Comparison of ENCODE assay signal across 20 cellular contexts in the genomic region with DNA sequence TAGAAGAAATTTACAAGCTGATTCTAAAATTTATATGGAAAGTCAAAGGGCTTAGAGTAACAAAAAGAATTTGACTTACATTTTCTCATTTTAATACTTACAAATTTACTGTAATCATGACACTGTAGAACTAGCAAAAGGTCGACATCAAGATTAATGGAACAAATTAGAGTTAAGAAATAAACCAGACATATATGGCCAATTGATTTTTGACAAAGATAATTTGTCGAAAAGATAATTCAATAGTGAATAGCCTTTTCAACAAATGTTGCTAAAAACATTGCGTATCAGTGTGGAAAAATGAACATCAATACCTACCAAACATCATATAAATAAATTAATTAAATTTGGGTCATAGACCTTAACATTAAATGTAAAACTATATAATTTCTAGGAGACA.
DNase-seq lines count a peak whose midpoint lies in the region; ATAC-seq, FAIRE-seq and TF ChIP-seq lines count a peak whose summit lies in the region.
"Had no signal": no experiment of that assay in that cellular context is flagged by ENCODE, and none has a peak within 500 bp of the region (broad histone marks: within the 10 kb centered on the region; RNA-seq: fewer than 3 reads in every experiment).

No MANE protein-coding gene starts in this region.

- no peaks in the 10 kb centered on the region for H3K4me1 ChIP-seq in esophagus muscularis mucosa
- H3K4me1 ChIP-seq: Caco-2 had no signal

- H3K27me3 ChIP-seq in esophagus muscularis mucosa = no peaks in the 10 kb centered on the region
- H3K27me3 ChIP-seq: BLaER1 treated with 17β-estradiol and CSF1 and Interleukin-3, amounts not matched to agents 10 nM and 100 nM had no signal

- H3K9me3 ChIP-seq in esophagus muscularis mucosa = peaks cover 0 to 15% (median 8%) of the 10 kb centered on the region in 4 donors
- H3K9me3 ChIP-seq: Caco-2 had no signal

- no peak for TF ChIP-seq EP300 in esophagus muscularis mucosa (IDR thresholded peaks at IDR 0.05)

- H3K36me3 ChIP-seq in esophagus muscularis mucosa = no peaks in the 10 kb centered on the region
- H3K36me3 ChIP-seq: BLaER1 treated with 17β-estradiol and CSF1 and Interleukin-3, amounts not matched to agents 10 nM and 100 nM had no signal

- no peak overlapping the region for H3K27ac ChIP-seq in esophagus muscularis mucosa (replicated peaks in 1 of 4)
- H3K27ac ChIP-seq: BLaER1 treated with 17β-estradiol and CSF1 and Interleukin-3, amounts not matched to agents 10 nM and 100 nM; C4-2B had no signal

- no peak overlapping the region for H3K4me3 ChIP-seq in esophagus muscularis mucosa
- H3K4me3 ChIP-seq: BLaER1 treated with 17β-estradiol and CSF1 and Interleukin-3, amounts not matched to agents 10 nM and 100 nM; GM12878 had no signal

- DNase-seq in H54 (ENCODE audit: insufficient read length, low spot score) (no peak), SK-N-DZ (ENCODE audit: low spot score) (peak; percentile 40), left lobe of liver (ENCODE audit: low spot score) (no peak), Right ventricle myocardium superior (no peak), esophagus muscularis mucosa (ENCODE audit: extremely low spot score) (no peak)
- DNase-seq: 8988T; AML-193; Caco-2; Calu3; CD4-positive, alpha-beta T cell; CD8-positive, alpha-beta T cell; DMS79 treated with DMSO at 0.1 percent for 48 hours; GF-D8 had no signal

- intact Hi-C loops in Right ventricle myocardium superior (cut with DNase I) = no loop called here
- intact Hi-C loops in esophagus muscularis mucosa (cut with DNase I) = no loop called here

- ATAC-seq in SK-N-SH treated with all-trans-retinoic acid at 6 μM for 48 hours (no peak), GM21717 (IDR thresholded peaks at IDR 0.05; ENCODE audit: unreplicated experiment) (no peak), left lobe of liver (no peak), Right ventricle myocardium superior (ENCODE audit: poor library complexity) (no peak)
- ATAC-seq: CD8-positive, alpha-beta T cell; GM12878 had no signal

- TF ChIP-seq POLR2A in H54 (IDR thresholded peaks at IDR 0.05; ENCODE audit: low read depth, low read length) (no peak), esophagus muscularis mucosa (IDR thresholded peaks at IDR 0.05; ENCODE audit: low read depth) (no peak)

- no peak for TF ChIP-seq CTCF in esophagus muscularis mucosa (IDR thresholded peaks at IDR 0.05)

- FAIRE-seq in H54 (lab: Jason Lieb, UNC) = peak; percentile 62
- FAIRE-seq: GM12878, GM12892, GM18507 had no signal

- 81% methylated on average over 3 of the region's 3 CpGs for WGBS in esophagus muscularis mucosa

TF ChIP-seq in SK-N-SH treated with all-trans-retinoic acid at 6 μM for 48 hours, 23 proteins besides CTCF, POLR2A, EP300 and RAD21:
- peak; percentile 60; the same call in 1 of the 2 replicates for TF ChIP-seq TCF4 (CRISPR knock-in tag; IDR thresholded peaks at IDR 0.05; ENCODE audit: borderline replicate concordance)
- no peak for TF ChIP-seq ZNF565 (CRISPR knock-in tag; conservative IDR thresholded peaks at IDR 0.05; ENCODE audit: low read depth)
